Comparison of ENCODE assay signal across 16 cellular contexts in genomic region chr17:63407741-63408330, GRCh38. TPM values are rescaled to one million over a fixed set of nuclear protein-coding genes. Genes with fewer than 3 reads are reported as not detected.
DNase-seq lines count a peak whose midpoint lies in the region; ATAC-seq and TF ChIP-seq lines count a peak whose summit lies in the region.
"Had no signal": no experiment of that assay in that cellular context is flagged by ENCODE, and none has a peak within 500 bp of the region (broad histone marks: within the 10 kb centered on the region; RNA-seq: fewer than 3 reads in every experiment).

No MANE protein-coding gene starts in this region.

- H3K4me3 ChIP-seq in BJ (ENCODE audit: low read depth, low read length) (no peak overlapping the region), Panc1 (ENCODE audit: low read depth in 2 of 2, low read length in 2 of 2) (no peak overlapping the region), right atrium auricular region (no peak overlapping the region)
- H3K4me3 ChIP-seq: HAP-1 had no signal

- no peak for ATAC-seq in Panc1
- ATAC-seq in HG02973 (IDR thresholded peaks at IDR 0.05; ENCODE audit: unreplicated experiment): no peak
- ATAC-seq: HepG2 had no signal

- H3K4me1 Mint-ChIP-seq in mesothelial cell of epicardium: peaks cover 10% of the 10 kb centered on the region

- H3K4me3 Mint-ChIP-seq in mesothelial cell of epicardium: no peak overlapping the region
- H3K4me3 Mint-ChIP-seq: CD4-positive, alpha-beta T cell had no signal

- DNase-seq in BJ (ENCODE audit: low read depth) (peak; percentile 42), Panc1 (ENCODE audit: low read depth, low spot score) (no peak), amniotic stem cell (lab: John Stamatoyannopoulos, UW) (peak; percentile 19), mesothelial cell of epicardium (ENCODE audit: low spot score in 2 of 2, unreplicated experiment in 2 of 2) (no peak), islet precursor cell (no peak), right atrium auricular region (ENCODE audit: low spot score) (no peak)
- DNase-seq: 8988T; C1 segment of cervical spinal cord; Calu3; CD4-positive, alpha-beta T cell; DMS 273 treated with DMSO at 0.1 percent for 48 hours; GOT3 had no signal

- POLR2A ChIA-PET in BJ (lab: Charles Lee) (no interaction called here), Panc1 (lab: Charles Lee) (no interaction called here)

- H3K9me3 ChIP-seq in Panc1 (ENCODE audit: control insufficient read depth, insufficient read depth, low read depth, low read length) (no peaks in the 10 kb centered on the region), right atrium auricular region (no peaks in the 10 kb centered on the region)
- H3K9me3 ChIP-seq: HAP-1 had no signal

- H3K27me3 Mint-ChIP-seq in mesothelial cell of epicardium (ENCODE audit: low read depth): no peaks in the 10 kb centered on the region
- H3K27me3 Mint-ChIP-seq: CD4-positive, alpha-beta T cell had no signal

- CTCF ChIA-PET in BJ (lab: Yijun Ruan, JAX): interaction anchor here (0.6 to 3.7 kb wide), 13 partner anchors 17 to 705 kb away, joined by 3 to 54 read pairs (median 4); no protein-coding TSS in a partner anchor
- CTCF ChIA-PET in Panc1 (lab: Charles Lee): interaction anchor here (0.5 to 1.1 kb wide), 3 partner anchors 12 to 707 kb away, joined by 3 read pairs; no protein-coding TSS in a partner anchor

- H3K9me3 Mint-ChIP-seq in mesothelial cell of epicardium: no peaks in the 10 kb centered on the region
- H3K9me3 Mint-ChIP-seq: CD4-positive, alpha-beta T cell had no signal

- no peaks in the 10 kb centered on the region for H3K27me3 ChIP-seq in BJ (ENCODE audit: control insufficient read depth, insufficient read depth, low read length)
- no peaks in the 10 kb centered on the region for H3K27me3 ChIP-seq in Panc1 (ENCODE audit: control insufficient read depth, insufficient read depth, low read length)
- no peaks in the 10 kb centered on the region for H3K27me3 ChIP-seq in right atrium auricular region

- H3K27ac ChIP-seq in Panc1 (ENCODE audit: low read length) (no peak overlapping the region), right atrium auricular region (no peak overlapping the region)

- H3K36me3 Mint-ChIP-seq in mesothelial cell of epicardium: peaks cover 9% of the 10 kb centered on the region

- H3K36me3 ChIP-seq in BJ (ENCODE audit: control insufficient read depth, insufficient read depth, low read length) (peaks cover 12% of the 10 kb centered on the region), Panc1 (ENCODE audit: control insufficient read depth, insufficient read depth, low read length) (peaks cover 3% of the 10 kb centered on the region; the same call in 1 of the 2 replicates), right atrium auricular region (no peaks in the 10 kb centered on the region)

- TF ChIP-seq CTCF in BJ (IDR thresholded peaks at IDR 0.05; ENCODE audit: insufficient read depth, low read depth, low read length): no peak
- TF ChIP-seq CTCF in Panc1 (IDR thresholded peaks at IDR 0.05): no peak
- TF ChIP-seq CTCF in mesothelial cell of epicardium (IDR thresholded peaks at IDR 0.05; ENCODE audit: unreplicated experiment): no peak
- TF ChIP-seq CTCF in right atrium auricular region (IDR thresholded peaks at IDR 0.05): no peak

- TSS peak; percentile 39 for BruUV-seq in Panc1 (replicated peaks; lab: Mats Ljungman, UMichigan)

- peak overlapping the region; percentile 23 for H3K27ac Mint-ChIP-seq in mesothelial cell of epicardium
- H3K27ac Mint-ChIP-seq: CD4-positive, alpha-beta T cell had no signal

- no peaks in the 10 kb centered on the region for H3K4me1 ChIP-seq in Panc1 (ENCODE audit: control insufficient read depth, insufficient read depth, low read length)
- no peaks in the 10 kb centered on the region for H3K4me1 ChIP-seq in right atrium auricular region

- intact Hi-C loops in Panc1 (cut with micrococcal nuclease; ENCODE audit: unreplicated experiment): loop anchor here (2.0 to 10.0 kb wide), 5 partner anchors 293 to 733 kb away; no protein-coding TSS in a partner anchor

- in situ Hi-C loops in Panc1 (cut with HindIII; ENCODE audit: low pct_unique_long_range_greater_than_20kb, low sequenced_read_pairs): no loop called here

RNA-seq across cellular contexts. Expression of gene CYB561, which starts 38.3 kb away (rescaled TPM):
- 13.0 and 17.1 TPM in 2 replicates for polyA plus RNA-seq in BJ (2011; rRNA removed)
- 15.4 and 26.3 TPM in 2 replicates for polyA minus RNA-seq in BJ (2011; rRNA and poly(A)+ RNA removed)
- 40.1 TPM for total RNA-seq in Panc1 (2021; ENCODE audit: unreplicated experiment)
- 67.2 TPM for polyA plus RNA-seq in Panc1 (2012; ENCODE audit: insufficient read length)
- total RNA-seq in mesothelial cell of epicardium: 20.4 to 21.5 TPM (median 20.5 TPM) in 3 replicates
- 10 to 100 TPM; 13.4 to 13.7 TPM for total RNA-seq in right atrium auricular region
- total RNA-seq: G401 had no signal

Comparison
In these comparisons a context has a peak if more than half of its experiments do, and no peak if none do; other contexts are left out.
1. DNase-seq: peak in BJ (single experiment) and amniotic stem cell (single experiment); none in Panc1 (single experiment), mesothelial cell of epicardium (0 of 2), islet precursor cell (single experiment) and right atrium auricular region (single experiment).